1 cellular context compared by ENCODE assay signal in genomic region chr6:166629628-166630027, GRCh38.
TF ChIP-seq lines count a peak whose summit lies in the region.

No MANE protein-coding gene starts in this region.

TF ChIP-seq in K562, 482 proteins besides CTCF, POLR2A, EP300 and RAD21 (continued from another document):
- TF ChIP-seq, protein P1, sequence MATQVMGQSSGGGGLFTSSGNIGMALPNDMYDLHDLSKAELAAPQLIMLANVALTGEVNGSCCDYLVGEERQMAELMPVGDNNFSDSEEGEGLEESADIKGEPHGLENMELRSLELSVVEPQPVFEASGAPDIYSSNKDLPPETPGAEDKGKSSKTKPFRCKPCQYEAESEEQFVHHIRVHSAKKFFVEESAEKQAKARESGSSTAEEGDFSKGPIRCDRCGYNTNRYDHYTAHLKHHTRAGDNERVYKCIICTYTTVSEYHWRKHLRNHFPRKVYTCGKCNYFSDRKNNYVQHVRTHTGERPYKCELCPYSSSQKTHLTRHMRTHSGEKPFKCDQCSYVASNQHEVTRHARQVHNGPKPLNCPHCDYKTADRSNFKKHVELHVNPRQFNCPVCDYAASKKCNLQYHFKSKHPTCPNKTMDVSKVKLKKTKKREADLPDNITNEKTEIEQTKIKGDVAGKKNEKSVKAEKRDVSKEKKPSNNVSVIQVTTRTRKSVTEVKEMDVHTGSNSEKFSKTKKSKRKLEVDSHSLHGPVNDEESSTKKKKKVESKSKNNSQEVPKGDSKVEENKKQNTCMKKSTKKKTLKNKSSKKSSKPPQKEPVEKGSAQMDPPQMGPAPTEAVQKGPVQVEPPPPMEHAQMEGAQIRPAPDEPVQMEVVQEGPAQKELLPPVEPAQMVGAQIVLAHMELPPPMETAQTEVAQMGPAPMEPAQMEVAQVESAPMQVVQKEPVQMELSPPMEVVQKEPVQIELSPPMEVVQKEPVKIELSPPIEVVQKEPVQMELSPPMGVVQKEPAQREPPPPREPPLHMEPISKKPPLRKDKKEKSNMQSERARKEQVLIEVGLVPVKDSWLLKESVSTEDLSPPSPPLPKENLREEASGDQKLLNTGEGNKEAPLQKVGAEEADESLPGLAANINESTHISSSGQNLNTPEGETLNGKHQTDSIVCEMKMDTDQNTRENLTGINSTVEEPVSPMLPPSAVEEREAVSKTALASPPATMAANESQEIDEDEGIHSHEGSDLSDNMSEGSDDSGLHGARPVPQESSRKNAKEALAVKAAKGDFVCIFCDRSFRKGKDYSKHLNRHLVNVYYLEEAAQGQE (CRISPR knock-in tag; IDR thresholded peaks at IDR 0.05; ENCODE audit: low read depth) = no peak
- TF ChIP-seq ZNF12 (CRISPR knock-in tag; IDR thresholded peaks at IDR 0.05) (no peak), CEBPB (tag; IDR thresholded peaks at IDR 0.05) (no peak), TAL1 (IDR thresholded peaks at IDR 0.05) (peak; percentile 64), CTBP1 (IDR thresholded peaks at IDR 0.05; ENCODE audit: borderline replicate concordance) (no peak), BRD4 (IDR thresholded peaks at IDR 0.05) (no peak)
